In the genomic region with DNA sequence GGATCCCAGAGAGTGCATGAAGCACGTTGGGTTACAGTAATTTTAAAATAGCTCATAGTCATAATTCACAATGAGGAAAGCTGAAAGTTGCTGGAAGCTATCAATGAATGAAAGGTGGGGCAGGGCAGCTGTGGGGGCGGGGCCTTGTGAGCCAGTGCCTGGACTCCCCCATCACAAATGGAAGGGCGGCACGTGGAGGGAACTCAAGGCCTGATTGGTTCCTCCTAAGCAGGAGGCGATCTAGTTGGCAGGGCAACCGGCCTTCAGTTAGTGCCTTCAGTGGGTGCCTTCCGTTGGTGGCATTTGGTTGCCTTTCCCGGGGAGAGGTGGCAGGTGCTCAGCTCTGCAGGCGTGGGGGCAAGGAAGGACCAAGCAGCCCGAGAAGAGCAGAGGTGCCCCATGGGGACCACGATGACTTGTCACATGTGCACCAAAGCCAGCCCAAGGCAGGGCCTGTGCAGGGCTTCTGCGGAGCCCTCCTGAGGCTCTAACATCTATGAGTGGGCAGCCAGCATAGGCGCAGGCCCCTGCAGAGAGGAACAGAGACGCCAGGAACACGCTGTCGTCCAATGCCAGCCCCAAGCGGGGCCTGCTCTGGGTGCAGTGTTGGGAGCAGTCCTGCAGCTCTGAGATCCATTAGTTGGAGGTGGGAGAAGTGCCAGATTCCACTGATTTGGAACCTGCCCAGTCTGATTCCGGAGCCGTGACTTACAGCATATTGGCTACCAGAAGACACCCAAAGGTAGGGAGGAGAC, we compare ENCODE assay signal across 1 cellular context.
TF ChIP-seq lines count a peak whose summit lies in the region.

No MANE protein-coding gene starts in this region.

TF ChIP-seq in H1, 55 proteins besides CTCF, POLR2A, EP300 and RAD21:
- TF ChIP-seq, protein P1, sequence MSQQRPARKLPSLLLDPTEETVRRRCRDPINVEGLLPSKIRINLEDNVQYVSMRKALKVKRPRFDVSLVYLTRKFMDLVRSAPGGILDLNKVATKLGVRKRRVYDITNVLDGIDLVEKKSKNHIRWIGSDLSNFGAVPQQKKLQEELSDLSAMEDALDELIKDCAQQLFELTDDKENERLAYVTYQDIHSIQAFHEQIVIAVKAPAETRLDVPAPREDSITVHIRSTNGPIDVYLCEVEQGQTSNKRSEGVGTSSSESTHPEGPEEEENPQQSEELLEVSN (IDR thresholded peaks at IDR 0.05) = 0 out of 2 replicates have a peak, but pooled peaks have one; percentile 14
- TF ChIP-seq TCF12 (IDR thresholded peaks at IDR 0.05; ENCODE audit: low read depth, low read length) = no peak
